9 cellular contexts compared by ENCODE assay signal in genomic region chr12:6768385-6769002, GRCh38. TPM values are rescaled to one million over a fixed set of nuclear protein-coding genes. Genes with fewer than 3 reads are reported as not detected.
DNase-seq lines count a peak whose midpoint lies in the region; ATAC-seq and TF ChIP-seq lines count a peak whose summit lies in the region.
"Had no signal": no experiment of that assay in that cellular context is flagged by ENCODE, and none has a peak within 500 bp of the region (broad histone marks: within the 10 kb centered on the region; RNA-seq: fewer than 3 reads in every experiment).

No MANE protein-coding gene starts in this region.

- no peaks in the 10 kb centered on the region for H3K9me3 Mint-ChIP-seq in stimulated activated naive CD8-positive, alpha-beta T cell treated with anti-CD3 and anti-CD28 coated beads, Interleukin-15, Interleukin-2, amounts not matched to agents 100 ng/mL and 50 ng/mL, for 24 hours
- H3K9me3 Mint-ChIP-seq in mesothelial cell of epicardium, result no peaks in the 10 kb centered on the region

- peak overlapping the region; percentile 90 for H3K4me3 Mint-ChIP-seq in stimulated activated naive CD8-positive, alpha-beta T cell treated with anti-CD3 and anti-CD28 coated beads, Interleukin-15, Interleukin-2, amounts not matched to agents 100 ng/mL and 50 ng/mL, for 24 hours
- peak overlapping the region; percentile 92 for H3K4me3 Mint-ChIP-seq in mesothelial cell of epicardium

- H3K27ac Mint-ChIP-seq in stimulated activated naive CD8-positive, alpha-beta T cell treated with anti-CD3 and anti-CD28 coated beads, Interleukin-15, Interleukin-2, amounts not matched to agents 100 ng/mL and 50 ng/mL, for 24 hours, result peak overlapping the region; percentile 73
- peak overlapping the region; percentile 87 for H3K27ac Mint-ChIP-seq in mesothelial cell of epicardium

- no peak for ATAC-seq in stimulated activated naive CD8-positive, alpha-beta T cell treated with anti-CD3 and anti-CD28 coated beads, Interleukin-15, Interleukin-2, amounts not matched to agents 100 U/mL and 50 U/mL, for 24 hours
- no peak for ATAC-seq in HG02763 (IDR thresholded peaks at IDR 0.05; ENCODE audit: unreplicated experiment)
- no peak for ATAC-seq in HG02981 (IDR thresholded peaks at IDR 0.05; ENCODE audit: unreplicated experiment)

- no peaks in the 10 kb centered on the region for H3K9me3 ChIP-seq in mammary epithelial cell (replicated peaks; ENCODE audit: insufficient read depth, low read length)

- peaks cover 10% of the 10 kb centered on the region for H3K36me3 ChIP-seq in mammary epithelial cell (ENCODE audit: insufficient read depth, low read length)

- H3K4me1 Mint-ChIP-seq in stimulated activated naive CD8-positive, alpha-beta T cell treated with anti-CD3 and anti-CD28 coated beads, Interleukin-15, Interleukin-2, amounts not matched to agents 100 ng/mL and 50 ng/mL, for 24 hours (ENCODE audit: low read depth), result peaks cover 72% of the 10 kb centered on the region
- peaks cover 45% of the 10 kb centered on the region for H3K4me1 Mint-ChIP-seq in mesothelial cell of epicardium

- peaks cover 28% of the 10 kb centered on the region for H3K4me1 ChIP-seq in mammary epithelial cell (ENCODE audit: insufficient read depth, low read length)

- peaks cover 15% of the 10 kb centered on the region for H3K36me3 Mint-ChIP-seq in stimulated activated naive CD8-positive, alpha-beta T cell treated with anti-CD3 and anti-CD28 coated beads, Interleukin-15, Interleukin-2, amounts not matched to agents 100 ng/mL and 50 ng/mL, for 24 hours (ENCODE audit: low read depth)
- H3K36me3 Mint-ChIP-seq in mesothelial cell of epicardium, result peaks cover 16% of the 10 kb centered on the region

- peak overlapping the region; percentile 41 to 78 (median 76) for H3K4me3 ChIP-seq in mammary epithelial cell (replicated peaks in 1 of 3; ENCODE audit: insufficient read depth in 1 of 3, low read depth in 2 of 3, low read length in 3 of 3)

- no peak overlapping the region for H3K27ac ChIP-seq in mammary epithelial cell (ENCODE audit: insufficient read depth, low read depth, low read length)

- no TSS peak for BruUV-seq in mammary epithelial cell (replicated peaks; lab: Mats Ljungman, UMichigan)

- TF ChIP-seq CTCF in mammary epithelial cell (conservative IDR thresholded peaks at IDR 0.05 in 1 of 2, IDR thresholded peaks at IDR 0.05 in 1 of 2; ENCODE audit: extremely low read depth in 1 of 2, insufficient read depth in 1 of 2, low read depth in 1 of 2, low read length in 2 of 2), result no peak
- no peak for TF ChIP-seq CTCF in mesothelial cell of epicardium (IDR thresholded peaks at IDR 0.05; ENCODE audit: unreplicated experiment)

- H3K79me2 ChIP-seq in mammary epithelial cell (ENCODE audit: insufficient read depth, low read length), result peaks cover 32% of the 10 kb centered on the region

- dilution Hi-C loops in mammary epithelial cell (cut with HindIII; ENCODE audit: low sequenced_read_pairs), result loop anchor here (5.0 kb wide), 1 partner anchor 64 kb away; no protein-coding TSS in a partner anchor

- no peaks in the 10 kb centered on the region for H4K20me1 ChIP-seq in mammary epithelial cell (ENCODE audit: insufficient read depth, low read length)

- H3K27me3 ChIP-seq in mammary epithelial cell (ENCODE audit: insufficient read depth, low read length), result no peaks in the 10 kb centered on the region

- H3K4me2 ChIP-seq in mammary epithelial cell (ENCODE audit: insufficient read depth, low read depth, low read length), result peak overlapping the region; percentile 84

- intact Hi-C loops in mammary epithelial cell (cut with micrococcal nuclease), result loop anchor here (5.0 kb wide), 1 partner anchor 81 kb away; the partner anchor contains the start of gene ZNF384

- in situ Hi-C loops in mammary epithelial cell (cut with MboI; ENCODE audit: low sequenced_read_pairs in 2 of 2), result no loop called here

- no peak for DNase-seq in stimulated activated naive CD8-positive, alpha-beta T cell treated with anti-CD3 and anti-CD28 coated beads, Interleukin-15, Interleukin-2, amounts not matched to agents 100 U/mL and 50 U/mL, for 24 hours
- DNase-seq in mammary epithelial cell, result no peak
- DNase-seq in mesothelial cell of epicardium (ENCODE audit: low spot score in 2 of 2, unreplicated experiment in 2 of 2), result no peak
- no peak for DNase-seq in COR-L47 (lab: John Stamatoyannopoulos, UW)
- no peak for DNase-seq in NCI-H1092 treated with DMSO at 0.1 percent for 48 hours (lab: John Stamatoyannopoulos, UW)
- DNase-seq: T-helper 9 cell had no signal

- WGBS in mammary epithelial cell (ENCODE audit: low coverage, missing lambda C conversion rate), result 25% methylated on average over 5 of the region's 7 CpGs

- H3K9ac ChIP-seq in mammary epithelial cell (ENCODE audit: insufficient read depth, low read length), result no peak overlapping the region

- H2AFZ ChIP-seq in mammary epithelial cell (ENCODE audit: low read depth, low read length), result no peak overlapping the region

- CTCF ChIA-PET in mammary epithelial cell (lab: Charles Lee; ENCODE audit: low non-redundant PET), result no interaction called here

- H3K27me3 Mint-ChIP-seq in stimulated activated naive CD8-positive, alpha-beta T cell treated with anti-CD3 and anti-CD28 coated beads, Interleukin-15, Interleukin-2, amounts not matched to agents 100 ng/mL and 50 ng/mL, for 24 hours, result peaks cover 38% of the 10 kb centered on the region
- H3K27me3 Mint-ChIP-seq in mesothelial cell of epicardium (ENCODE audit: low read depth), result peaks cover 18% of the 10 kb centered on the region

RNA-seq across cellular contexts. Expression of gene PTMS, which starts 2.3 kb away (rescaled TPM):
- 100 to 1,000 TPM in 1 of 2 donors, 10 to 100 TPM in 1; 56.5 to 365 TPM for total RNA-seq in mammary epithelial cell
- 199 TPM for polyA plus RNA-seq in mammary epithelial cell
- 356 TPM for polyA minus RNA-seq in mammary epithelial cell
- total RNA-seq in mesothelial cell of epicardium, result 320 to 338 TPM (median 323 TPM) in 3 replicates

RNA-seq across cellular contexts. Expression of gene LAG3, which starts 3.8 kb away (rescaled TPM):
- total RNA-seq in mammary epithelial cell, result 1 to 10 TPM in 1 of 2 donors, under 1 TPM in 1; 0.67 to 1.3 TPM
- polyA plus RNA-seq in mammary epithelial cell, result 0.33 TPM
- polyA minus RNA-seq in mammary epithelial cell, result not detected
- 2.7 to 3.8 TPM (median 3.5 TPM) in 3 replicates for total RNA-seq in mesothelial cell of epicardium

RNA-seq across cellular contexts. Expression of gene MLF2, which starts 15.6 kb away (rescaled TPM):
- total RNA-seq in mammary epithelial cell (100 to 1,000 TPM; 233 to 294 TPM), mesothelial cell of epicardium (195 to 203 TPM (median 202 TPM) in 3 replicates)
- 425 TPM for polyA plus RNA-seq in mammary epithelial cell
- polyA minus RNA-seq in mammary epithelial cell, result 387 TPM

RNA-seq across cellular contexts. Expression of gene CD4, which starts 20.8 kb away (rescaled TPM):
- total RNA-seq in mammary epithelial cell (1 to 10 TPM in 1 of 2 donors, under 1 TPM in 1; 0.17 to 1.8 TPM), mesothelial cell of epicardium (2.9 to 3.9 TPM (median 3.8 TPM) in 3 replicates)
- polyA plus RNA-seq in mammary epithelial cell, result 0.60 TPM
- not detected for polyA minus RNA-seq in mammary epithelial cell

RNA-seq across cellular contexts. Expression of gene COPS7A, which starts 44.6 kb away (rescaled TPM):
- 10 to 100 TPM; 54.2 to 57.2 TPM for total RNA-seq in mammary epithelial cell
- polyA plus RNA-seq in mammary epithelial cell, result 96.9 TPM
- polyA minus RNA-seq in mammary epithelial cell, result 48.0 TPM
- 34.1 to 37.6 TPM (median 34.8 TPM) in 3 replicates for total RNA-seq in mesothelial cell of epicardium
